In genomic region chr13:99395436-99395835, GRCh38 we compare ENCODE assay signal across 22 cellular contexts.
A peak's percentile ranks its signal among the peaks of the same experiment; 100 is the strongest.
DNase-seq lines count a peak whose midpoint lies in the region; ATAC-seq lines count a peak whose summit lies in the region.
"Had no signal": no experiment of that assay in that cellular context is flagged by ENCODE, and none has a peak within 500 bp of the region (broad histone marks: within the 10 kb centered on the region; RNA-seq: fewer than 3 reads in every experiment).

No MANE protein-coding gene starts in this region.

- H3K27ac Mint-ChIP-seq in activated naive CD8-positive, alpha-beta T cell treated with anti-CD3 and anti-CD28 coated beads, Interleukin-2, amount 50 U/mL, for 24 hours, result peak overlapping the region; percentile 2
- H3K27ac Mint-ChIP-seq in activated naive CD8-positive, alpha-beta T cell treated with anti-CD3 and anti-CD28 coated beads for 36 hours, result no peak overlapping the region
- H3K27ac Mint-ChIP-seq: IgD-negative memory B cell had no signal

- ATAC-seq in activated naive CD8-positive, alpha-beta T cell treated with anti-CD3 and anti-CD28 coated beads, Interleukin-2, amount 50 U/mL, for 24 hours, result no peak
- ATAC-seq in GM18909 (IDR thresholded peaks at IDR 0.05; ENCODE audit: poor library complexity, unreplicated experiment), result no peak
- ATAC-seq: HCT116, PC-3 had no signal

- H3K9me3 Mint-ChIP-seq in activated naive CD8-positive, alpha-beta T cell treated with anti-CD3 and anti-CD28 coated beads, Interleukin-2, amount 50 U/mL, for 24 hours, result no peaks in the 10 kb centered on the region
- no peaks in the 10 kb centered on the region for H3K9me3 Mint-ChIP-seq in activated naive CD8-positive, alpha-beta T cell treated with anti-CD3 and anti-CD28 coated beads for 36 hours
- H3K9me3 Mint-ChIP-seq: IgD-negative memory B cell had no signal

- peaks cover 1% of the 10 kb centered on the region for H3K36me3 Mint-ChIP-seq in activated naive CD8-positive, alpha-beta T cell treated with anti-CD3 and anti-CD28 coated beads, Interleukin-2, amount 50 U/mL, for 24 hours (ENCODE audit: low read depth)
- H3K36me3 Mint-ChIP-seq in activated naive CD8-positive, alpha-beta T cell treated with anti-CD3 and anti-CD28 coated beads for 36 hours, result peaks cover 5% of the 10 kb centered on the region
- H3K36me3 Mint-ChIP-seq: CD14-positive monocyte, IgD-negative memory B cell had no signal

- peaks cover 58% of the 10 kb centered on the region for H3K4me1 Mint-ChIP-seq in activated naive CD8-positive, alpha-beta T cell treated with anti-CD3 and anti-CD28 coated beads, Interleukin-2, amount 50 U/mL, for 24 hours
- peaks cover 35% of the 10 kb centered on the region for H3K4me1 Mint-ChIP-seq in activated naive CD8-positive, alpha-beta T cell treated with anti-CD3 and anti-CD28 coated beads for 36 hours

- DNase-seq in activated CD8-positive, alpha-beta memory T cell treated with anti-CD3 and anti-CD28 coated beads, Interleukin-2, amount 50 U/mL, for 48 hours, result peak; percentile 46
- DNase-seq in activated CD8-positive, alpha-beta memory T cell treated with anti-CD3 and anti-CD28 coated beads for 24 hours, result no peak
- DNase-seq in activated naive CD8-positive, alpha-beta T cell treated with anti-CD3 and anti-CD28 coated beads, Interleukin-2, amount 50 U/mL, for 24 hours, result no peak
- DNase-seq in activated naive CD8-positive, alpha-beta T cell treated with anti-CD3 and anti-CD28 coated beads for 36 hours, result no peak
- DNase-seq in mesenteric fat pad (ENCODE audit: low spot score), result peak; percentile 47
- DNase-seq in occipital lobe (lab: John Stamatoyannopoulos, UW), result no peak
- DNase-seq: 8988T; ACHN; BE2C; DMS153; DND-41; MM.1S; NCI-H2029; NCI-H446 treated with DMSO at 0.1 percent for 48 hours; NCI-H526; NCI-H82; NK-92 treated with Interleukin-12 subunit alpha and Interleukin-12 subunit beta, amount 100 ng/mL, for 24 hours; PC-3 had no signal

- H3K4me3 Mint-ChIP-seq in activated naive CD8-positive, alpha-beta T cell treated with anti-CD3 and anti-CD28 coated beads, Interleukin-2, amount 50 U/mL, for 24 hours, result no peak overlapping the region
- H3K4me3 Mint-ChIP-seq in activated naive CD8-positive, alpha-beta T cell treated with anti-CD3 and anti-CD28 coated beads for 36 hours, result no peak overlapping the region
- H3K4me3 Mint-ChIP-seq: CD14-positive monocyte, IgD-negative memory B cell had no signal

- no peaks in the 10 kb centered on the region for H3K27me3 Mint-ChIP-seq in activated naive CD8-positive, alpha-beta T cell treated with anti-CD3 and anti-CD28 coated beads, Interleukin-2, amount 50 U/mL, for 24 hours
- no peaks in the 10 kb centered on the region for H3K27me3 Mint-ChIP-seq in activated naive CD8-positive, alpha-beta T cell treated with anti-CD3 and anti-CD28 coated beads for 36 hours
- H3K27me3 Mint-ChIP-seq: IgD-negative memory B cell had no signal

Comparison
In these comparisons a context has a peak if more than half of its experiments do, and no peak if none do; other contexts are left out.
1. DNase-seq: peak in activated CD8-positive, alpha-beta memory T cell treated with anti-CD3 and anti-CD28 coated beads, Interleukin-2, amount 50 U/mL, for 48 hours (single experiment) and mesenteric fat pad (single experiment); none in activated CD8-positive, alpha-beta memory T cell treated with anti-CD3 and anti-CD28 coated beads for 24 hours (single experiment), activated naive CD8-positive, alpha-beta T cell treated with anti-CD3 and anti-CD28 coated beads, Interleukin-2, amount 50 U/mL, for 24 hours (single experiment), activated naive CD8-positive, alpha-beta T cell treated with anti-CD3 and anti-CD28 coated beads for 36 hours (single experiment) and occipital lobe (single experiment).